In the genomic region with DNA sequence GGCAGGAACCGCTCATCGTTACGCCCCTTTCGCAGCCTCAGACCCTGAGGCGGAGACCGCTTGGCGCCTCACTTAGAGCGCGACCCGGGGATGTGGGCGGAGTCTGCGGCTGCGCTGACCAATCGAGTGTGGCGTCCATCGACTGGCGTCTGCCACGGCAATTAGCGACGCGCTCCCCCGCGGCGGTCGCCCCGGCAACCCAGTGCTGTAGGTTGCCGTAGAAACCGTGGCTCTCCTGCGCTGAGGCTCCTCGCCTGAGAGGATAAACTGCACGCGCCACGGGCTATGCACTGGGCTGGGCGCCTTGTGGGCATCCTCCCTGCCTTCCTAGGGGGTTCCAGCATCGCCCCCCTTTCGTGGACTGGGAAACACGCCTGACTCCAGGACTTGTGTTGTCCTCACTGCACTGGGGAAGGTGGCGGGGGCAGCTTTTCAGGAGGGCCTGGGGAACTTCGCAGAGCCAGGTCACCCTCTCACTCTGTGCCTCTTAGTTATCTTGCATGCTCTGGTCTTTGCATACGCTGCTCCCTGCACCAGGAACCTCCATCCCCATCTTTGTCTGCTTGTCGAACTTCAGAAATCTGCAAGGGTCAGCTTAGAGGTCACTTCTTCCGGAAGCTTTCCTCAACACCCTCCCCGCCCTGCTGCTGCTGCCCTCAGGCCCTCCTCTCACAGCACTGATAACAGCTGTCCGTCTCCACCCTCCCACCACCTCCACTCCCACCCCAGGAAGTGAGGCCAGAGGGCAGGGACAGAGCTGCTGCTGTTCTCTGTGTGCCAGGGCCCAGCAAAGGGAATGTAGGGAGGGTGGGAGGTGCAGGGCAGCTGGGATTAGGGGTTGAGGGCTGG, we compare ENCODE assay signal across 8 cellular contexts. TPM values are rescaled to one million over a fixed set of nuclear protein-coding genes. Genes with fewer than 3 reads are reported as not detected.
DNase-seq lines count a peak whose midpoint lies in the region; ATAC-seq and FAIRE-seq lines count a peak whose summit lies in the region.

No MANE protein-coding gene starts in this region.

- H3K4me1 ChIP-seq in SJCRH30 (peaks cover 17% of the 10 kb centered on the region; the same call in 1 of the 2 replicates), neuronal stem cell (ENCODE audit: control insufficient read depth in 2 of 2, insufficient read depth in 1 of 2, low read depth in 1 of 2, low read length in 2 of 2) (peaks cover 16 to 23% of the 10 kb centered on the region in 2 donors)

- H2BK12ac ChIP-seq in neuronal stem cell (ENCODE audit: low read length): no peak overlapping the region

- H2AFZ ChIP-seq in neuronal stem cell (ENCODE audit: low read length): peak overlapping the region; percentile 97

- ATAC-seq in GM21825 (IDR thresholded peaks at IDR 0.05; ENCODE audit: unreplicated experiment): peak; percentile 69

- H3K27ac ChIP-seq in SJCRH30: peak overlapping the region; percentile 95
- peak overlapping the region; percentile 93 for H3K27ac ChIP-seq in neuronal stem cell (replicated peaks; ENCODE audit: low read length)

- H2BK15ac ChIP-seq in neuronal stem cell (ENCODE audit: low read length): peak overlapping the region; percentile 76

- H3K4me2 ChIP-seq in neuronal stem cell (ENCODE audit: insufficient read depth, low read length, poor library complexity, severe bottlenecking): peak overlapping the region; percentile 67

- H3K79me1 ChIP-seq in neuronal stem cell (ENCODE audit: low read depth, low read length): peaks cover 4% of the 10 kb centered on the region

- no peak overlapping the region for H4K8ac ChIP-seq in neuronal stem cell (ENCODE audit: low read depth, low read length)

- H2AK5ac ChIP-seq in neuronal stem cell (ENCODE audit: low read depth, low read length): peak overlapping the region; percentile 88

- no peak overlapping the region for H2BK120ac ChIP-seq in neuronal stem cell (ENCODE audit: low read depth, low read length)

- peak overlapping the region; percentile 97 for H3K23ac ChIP-seq in neuronal stem cell (ENCODE audit: low read depth, low read length, poor library complexity)

- no peak overlapping the region for H3K4ac ChIP-seq in neuronal stem cell (ENCODE audit: low read length)

- H3K9ac ChIP-seq in neuronal stem cell (ENCODE audit: low read depth, low read length, poor library complexity): no peak overlapping the region

- no peak for FAIRE-seq in frontal cortex (lab: Jason Lieb, UNC)

- H3K27me3 ChIP-seq in MG63 (no peaks in the 10 kb centered on the region), SJCRH30 (no peaks in the 10 kb centered on the region), neuronal stem cell (ENCODE audit: control insufficient read depth in 3 of 3, insufficient read depth in 3 of 3, low read depth in 1 of 3, low read length in 3 of 3) (peaks cover 0 to 2% (median 0%) of the 10 kb centered on the region in 3 experiments)

- peak overlapping the region; percentile 85 for H2BK5ac ChIP-seq in neuronal stem cell (ENCODE audit: low read length)

- H3K14ac ChIP-seq in neuronal stem cell (ENCODE audit: low read length): no peak overlapping the region

- peak overlapping the region; percentile 90 for H3K18ac ChIP-seq in neuronal stem cell (ENCODE audit: low read length)

- DNase-seq in DMS153 treated with DMSO at 0.1 percent for 48 hours (lab: John Stamatoyannopoulos, UW; ENCODE audit: unreplicated experiment) (peak; percentile 83), MG63 (peak; percentile 61), SJCRH30 (peak; percentile 98), frontal cortex (ENCODE audit: low spot score in 2 of 2) (peak; percentile 75 to 94), neuronal stem cell (ENCODE audit: low spot score) (peak; percentile 95), stromal cell of bone marrow (ENCODE audit: low read depth) (peak; percentile 84)
- peak; percentile 87 for DNase-seq in activated naive CD4-positive, alpha-beta T cell treated with Interleukin-2 at 50 U/mL for 16 hours

- H3K36me3 ChIP-seq in MG63 (no peaks in the 10 kb centered on the region), SJCRH30 (0 out of 2 replicates have a peak, but pooled peaks cover 3% of the 10 kb centered on the region), neuronal stem cell (replicated peaks in 1 of 2; ENCODE audit: control insufficient read depth in 2 of 2, insufficient read depth in 2 of 2, low read length in 2 of 2) (no peaks in the 10 kb centered on the region)

- no peaks in the 10 kb centered on the region for H3K9me3 ChIP-seq in MG63
- no peaks in the 10 kb centered on the region for H3K9me3 ChIP-seq in SJCRH30 (replicated peaks)
- H3K9me3 ChIP-seq in neuronal stem cell (replicated peaks in 1 of 2; ENCODE audit: control insufficient read depth in 2 of 2, insufficient read depth in 1 of 2, low read depth in 1 of 2, low read length in 2 of 2): no peaks in the 10 kb centered on the region

- H4K91ac ChIP-seq in neuronal stem cell (ENCODE audit: low read depth, low read length, poor library complexity): no peak overlapping the region

- H3K4me3 ChIP-seq in MG63: peak overlapping the region; percentile 39
- H3K4me3 ChIP-seq in SJCRH30: peak overlapping the region; percentile 76
- H3K4me3 ChIP-seq in neuronal stem cell (ENCODE audit: low read length in 2 of 2): peak overlapping the region; percentile 72 to 80

- no CpG with 5 or more reads among the region's 44 CpGs for WGBS in neuronal stem cell (ENCODE audit: extremely low coverage in 2 of 2, insufficient read length in 2 of 2, insufficient replicate concordance in 1 of 2), 2 donors

RNA-seq across cellular contexts. Expression of gene P2RX6, which starts 0.5 kb away (rescaled TPM):
- total RNA-seq in MG63 (2014; rRNA removed; shearing (Covaris generic); ENCODE audit: low replicate concordance): 1.1 and 10.0 TPM in 2 replicates
- 10.0 and 11.3 TPM in 2 replicates for total RNA-seq in SJCRH30 (2014; rRNA removed; shearing (Covaris generic))
- total RNA-seq in frontal cortex: 0.41 TPM
- polyA plus RNA-seq in neuronal stem cell (2013, experiment 1 of 2): 0.43 TPM
- polyA plus RNA-seq in neuronal stem cell (2013, experiment 2 of 2): 0.53 TPM

RNA-seq across cellular contexts. Expression of gene THAP7, which starts 12.5 kb away (rescaled TPM):
- total RNA-seq in MG63 (2014; rRNA removed; shearing (Covaris generic); ENCODE audit: low replicate concordance): 33.8 and 46.5 TPM in 2 replicates
- 42.1 and 47.8 TPM in 2 replicates for total RNA-seq in SJCRH30 (2014; rRNA removed; shearing (Covaris generic))
- total RNA-seq in frontal cortex: 22.0 TPM
- 26.5 TPM for polyA plus RNA-seq in neuronal stem cell (2013, experiment 1 of 2)
- polyA plus RNA-seq in neuronal stem cell (2013, experiment 2 of 2): 28.4 TPM

RNA-seq across cellular contexts. Expression of gene SLC7A4, which starts 17.9 kb away (rescaled TPM):
- total RNA-seq in MG63 (2014; rRNA removed; shearing (Covaris generic); ENCODE audit: low replicate concordance): not detected in 2 replicates
- total RNA-seq in SJCRH30 (2014; rRNA removed; shearing (Covaris generic)): not detected in 2 replicates
- total RNA-seq in frontal cortex: 2.0 TPM
- 0.18 TPM for polyA plus RNA-seq in neuronal stem cell (2013, experiment 1 of 2)
- 0.24 TPM for polyA plus RNA-seq in neuronal stem cell (2013, experiment 2 of 2)

RNA-seq across cellular contexts. Expression of gene LRRC74B, which starts 31.3 kb away (rescaled TPM):
- total RNA-seq in MG63 (2014; rRNA removed; shearing (Covaris generic); ENCODE audit: low replicate concordance): not detected in 2 replicates
- not detected in 2 replicates for total RNA-seq in SJCRH30 (2014; rRNA removed; shearing (Covaris generic))
- under 0.01 TPM for total RNA-seq in frontal cortex
- polyA plus RNA-seq in neuronal stem cell (2013, experiment 1 of 2): not detected
- 0.01 TPM for polyA plus RNA-seq in neuronal stem cell (2013, experiment 2 of 2)

RNA-seq across cellular contexts. Expression of gene LZTR1, which starts 32.3 kb away (rescaled TPM):
- 21.2 and 25.3 TPM in 2 replicates for total RNA-seq in MG63 (2014; rRNA removed; shearing (Covaris generic); ENCODE audit: low replicate concordance)
- total RNA-seq in SJCRH30 (2014; rRNA removed; shearing (Covaris generic)): 24.5 and 39.9 TPM in 2 replicates
- total RNA-seq in frontal cortex: 37.5 TPM
- 16.5 TPM for polyA plus RNA-seq in neuronal stem cell (2013, experiment 1 of 2)
- polyA plus RNA-seq in neuronal stem cell (2013, experiment 2 of 2): 16.1 TPM

Comparison
In these comparisons a context has a peak if more than half of its experiments do, and no peak if none do; other contexts are left out.
1. Peak in every context shown above with its lines: DNase-seq, ATAC-seq, H3K4me3 ChIP-seq and H3K27ac ChIP-seq.